Comparison of ENCODE assay signal across 9 cellular contexts in genomic region chrX:105190252-105190853, GRCh38. TPM values are rescaled to one million over a fixed set of nuclear protein-coding genes. Genes with fewer than 3 reads are reported as not detected.
DNase-seq lines count a peak whose midpoint lies in the region; FAIRE-seq and TF ChIP-seq lines count a peak whose summit lies in the region.
"Had no signal": no experiment of that assay in that cellular context is flagged by ENCODE, and none has a peak within 500 bp of the region (broad histone marks: within the 10 kb centered on the region; RNA-seq: fewer than 3 reads in every experiment).

No MANE protein-coding gene starts in this region.

- FAIRE-seq in endothelial cell of umbilical vein (lab: Jason Lieb, UNC): peak; percentile 38

- H3K9me3 ChIP-seq in endothelial cell of umbilical vein (replicated peaks; ENCODE audit: control insufficient read depth, insufficient read depth, low read length) (no peaks in the 10 kb centered on the region), osteoblast (ENCODE audit: low read depth, low read length) (no peaks in the 10 kb centered on the region)

- no peaks in the 10 kb centered on the region for H3K4me1 ChIP-seq in endothelial cell of umbilical vein (ENCODE audit: control insufficient read depth, extremely low read depth, insufficient read depth, low read length)
- no peaks in the 10 kb centered on the region for H3K4me1 ChIP-seq in osteoblast (ENCODE audit: insufficient read depth, low read length)

- TF ChIP-seq CTCF in endothelial cell of umbilical vein (IDR thresholded peaks at IDR 0.05; ENCODE audit: extremely low read depth in 1 of 2, insufficient read depth in 1 of 2, low read depth in 1 of 2, low read length in 2 of 2): peak; percentile 41 to 43
- TF ChIP-seq CTCF in osteoblast (IDR thresholded peaks at IDR 0.05; ENCODE audit: extremely low read depth, low read depth, low read length): peak; percentile 93

- no peak overlapping the region for H3K9ac ChIP-seq in endothelial cell of umbilical vein (replicated peaks; ENCODE audit: extremely low read depth, insufficient read depth, low read length)

- no peaks in the 10 kb centered on the region for H3K9me3 Mint-ChIP-seq in activated T-helper 1 cell treated with anti-CD3 and anti-CD28 coated beads, Interleukin-12 subunit alpha, Interleukin-12 subunit beta, Interleukin-2, Interleukin-4 antibody, amounts not matched to agents 30 ng/mL and 10 ng/mL and 1 ng/mL, durations not matched to agents 14 hours and 24 hours and 36 hours
- H3K9me3 Mint-ChIP-seq: stimulated activated naive CD8-positive, alpha-beta T cell treated with anti-CD3 and anti-CD28 coated beads, Interleukin-15, Interleukin-2, amounts not matched to agents 100 ng/mL and 50 ng/mL, for 24 hours had no signal

- no peak overlapping the region for H3K27ac ChIP-seq in endothelial cell of umbilical vein (ENCODE audit: insufficient read depth, low read depth, low read length)
- no peak overlapping the region for H3K27ac ChIP-seq in osteoblast (ENCODE audit: low read depth, low read length)

- H3K4me3 ChIP-seq in endothelial cell of umbilical vein (replicated peaks in 1 of 3; ENCODE audit: insufficient read depth in 1 of 3, low read depth in 1 of 3, low read length in 3 of 3) (no peak overlapping the region), osteoblast (ENCODE audit: insufficient read depth, low read length) (no peak overlapping the region)

- H3K4me1 Mint-ChIP-seq in activated T-helper 1 cell treated with anti-CD3 and anti-CD28 coated beads, Interleukin-12 subunit alpha, Interleukin-12 subunit beta, Interleukin-2, Interleukin-4 antibody, amounts not matched to agents 30 ng/mL and 10 ng/mL and 1 ng/mL, durations not matched to agents 14 hours and 24 hours and 36 hours (ENCODE audit: low read depth): no peaks in the 10 kb centered on the region

- no peaks in the 10 kb centered on the region for H3K36me3 Mint-ChIP-seq in activated T-helper 1 cell treated with anti-CD3 and anti-CD28 coated beads, Interleukin-12 subunit alpha, Interleukin-12 subunit beta, Interleukin-2, Interleukin-4 antibody, amounts not matched to agents 30 ng/mL and 10 ng/mL and 1 ng/mL, durations not matched to agents 14 hours and 24 hours and 36 hours (ENCODE audit: low read depth)

- no peaks in the 10 kb centered on the region for H3K9me1 ChIP-seq in endothelial cell of umbilical vein (replicated peaks; ENCODE audit: control insufficient read depth, extremely low read depth, insufficient read depth, low read length)

- H4K20me1 ChIP-seq in endothelial cell of umbilical vein (replicated peaks; ENCODE audit: control insufficient read depth, extremely low read depth, insufficient read depth, low read length) (no peaks in the 10 kb centered on the region), osteoblast (ENCODE audit: insufficient read depth, low read length) (no peaks in the 10 kb centered on the region)

- H3K79me2 ChIP-seq in endothelial cell of umbilical vein (ENCODE audit: control insufficient read depth, insufficient read depth, low read length): no peaks in the 10 kb centered on the region
- no peaks in the 10 kb centered on the region for H3K79me2 ChIP-seq in osteoblast (ENCODE audit: insufficient read depth, low read length)

- H3K27ac Mint-ChIP-seq in activated T-helper 1 cell treated with anti-CD3 and anti-CD28 coated beads, Interleukin-12 subunit alpha, Interleukin-12 subunit beta, Interleukin-2, Interleukin-4 antibody, amounts not matched to agents 30 ng/mL and 10 ng/mL and 1 ng/mL, durations not matched to agents 14 hours and 24 hours and 36 hours: no peak overlapping the region
- H3K27ac Mint-ChIP-seq: stimulated activated naive CD8-positive, alpha-beta T cell treated with anti-CD3 and anti-CD28 coated beads, Interleukin-15, Interleukin-2, amounts not matched to agents 100 ng/mL and 50 ng/mL, for 24 hours had no signal

- DNase-seq in AG08395 (ENCODE audit: low spot score) (peak; percentile 9), GM03348 (ENCODE audit: low spot score) (peak; percentile 8), NCI-H82 (lab: John Stamatoyannopoulos, UW) (peak; percentile 74), endothelial cell of umbilical vein (ENCODE audit: low read depth, low spot score) (peak; percentile 43), osteoblast (ENCODE audit: insufficient read length, low spot score, missing footprints) (no peak), epidermal melanocyte (ENCODE audit: insufficient read length, low spot score) (no peak), occipital lobe (lab: John Stamatoyannopoulos, UW) (no peak)
- no peak for DNase-seq in activated T-helper 1 cell treated with anti-CD3 and anti-CD28 coated beads, Interleukin-12 subunit alpha, Interleukin-12 subunit beta, Interleukin-2, Interleukin-4 antibody, amounts not matched to agents 30 ng/mL and 10 ng/mL and 1 ng/mL, durations not matched to agents 14 hours and 24 hours and 36 hours (ENCODE audit: low spot score)

- dilution Hi-C loops in endothelial cell of umbilical vein (cut with MboI; ENCODE audit: extremely low pct_ligation_motif_present, low sequenced_read_pairs): no loop called here

- H3K4me3 Mint-ChIP-seq in activated T-helper 1 cell treated with anti-CD3 and anti-CD28 coated beads, Interleukin-12 subunit alpha, Interleukin-12 subunit beta, Interleukin-2, Interleukin-4 antibody, amounts not matched to agents 30 ng/mL and 10 ng/mL and 1 ng/mL, durations not matched to agents 14 hours and 24 hours and 36 hours: no peak overlapping the region
- H3K4me3 Mint-ChIP-seq: stimulated activated naive CD8-positive, alpha-beta T cell treated with anti-CD3 and anti-CD28 coated beads, Interleukin-15, Interleukin-2, amounts not matched to agents 100 ng/mL and 50 ng/mL, for 24 hours had no signal

- POLR2A ChIA-PET in endothelial cell of umbilical vein (lab: Charles Lee): no interaction called here

- no peak for TF ChIP-seq POLR2A in endothelial cell of umbilical vein (IDR thresholded peaks at IDR 0.05; ENCODE audit: low read depth, low read length)

- intact Hi-C loops in endothelial cell of umbilical vein (cut with micrococcal nuclease): loop anchor here (1.0 to 10.0 kb wide), 4 partner anchors 174 to 512 kb away; no protein-coding TSS in a partner anchor
- intact Hi-C loops in activated T-helper 1 cell treated with anti-CD3 and anti-CD28 coated beads, Interleukin-12 subunit alpha, Interleukin-12 subunit beta, Interleukin-2, Interleukin-4 antibody, amounts not matched to agents 30 ng/mL and 10 ng/mL and 1 ng/mL, durations not matched to agents 14 hours and 24 hours and 36 hours (cut with micrococcal nuclease): no loop called here

- H3K27me3 ChIP-seq in endothelial cell of umbilical vein (ENCODE audit: control insufficient read depth in 2 of 2, insufficient read depth in 2 of 2, low read length in 2 of 2): no peaks in the 10 kb centered on the region
- no peaks in the 10 kb centered on the region for H3K27me3 ChIP-seq in osteoblast (ENCODE audit: insufficient read depth, low read length)

- H3K4me2 ChIP-seq in endothelial cell of umbilical vein (ENCODE audit: insufficient read depth, low read length): no peak overlapping the region
- H3K4me2 ChIP-seq in osteoblast (ENCODE audit: insufficient read depth, low read length): no peak overlapping the region

- CTCF ChIA-PET in endothelial cell of umbilical vein (lab: Charles Lee): interaction anchor here (0.8 to 2.0 kb wide), 16 partner anchors 9 to 995 kb away, joined by 3 to 22 read pairs (median 5); partner anchors contain the start of gene IL1RAPL2

- H3K27me3 Mint-ChIP-seq in activated T-helper 1 cell treated with anti-CD3 and anti-CD28 coated beads, Interleukin-12 subunit alpha, Interleukin-12 subunit beta, Interleukin-2, Interleukin-4 antibody, amounts not matched to agents 30 ng/mL and 10 ng/mL and 1 ng/mL, durations not matched to agents 14 hours and 24 hours and 36 hours (ENCODE audit: insufficient read depth): no peaks in the 10 kb centered on the region
- H3K27me3 Mint-ChIP-seq: stimulated activated naive CD8-positive, alpha-beta T cell treated with anti-CD3 and anti-CD28 coated beads, Interleukin-15, Interleukin-2, amounts not matched to agents 100 ng/mL and 50 ng/mL, for 24 hours had no signal

- no TSS peak for BruUV-seq in endothelial cell of umbilical vein (replicated peaks; lab: Mats Ljungman, UMichigan)

- H2AFZ ChIP-seq in endothelial cell of umbilical vein (ENCODE audit: low read depth, low read length) (no peak overlapping the region), osteoblast (ENCODE audit: low read length) (no peak overlapping the region)

- H3K36me3 ChIP-seq in endothelial cell of umbilical vein (ENCODE audit: control insufficient read depth in 2 of 2, extremely low read depth in 1 of 2, insufficient read depth in 2 of 2, low read length in 2 of 2) (no peaks in the 10 kb centered on the region), osteoblast (ENCODE audit: insufficient read depth, low read length) (no peaks in the 10 kb centered on the region)

TF ChIP-seq in endothelial cell of umbilical vein, 7 proteins besides CTCF, POLR2A, EP300 and RAD21:
- TF ChIP-seq FOS (IDR thresholded peaks at IDR 0.05; ENCODE audit: borderline replicate concordance, insufficient read depth, low read length) (no peak), EZH2 (IDR thresholded peaks at IDR 0.05; ENCODE audit: borderline replicate concordance, low read depth, low read length, severe bottlenecking) (no peak), JUN (IDR thresholded peaks at IDR 0.05; ENCODE audit: borderline replicate concordance, insufficient read depth, insufficient read length, low read depth) (no peak), MYC (IDR thresholded peaks at IDR 0.05; ENCODE audit: low read depth, low read length) (no peak), GATA2 (IDR thresholded peaks at IDR 0.05; ENCODE audit: insufficient read depth, insufficient read length, low read depth, low read length) (no peak), POLR2AphosphoS5 (IDR thresholded peaks at IDR 0.05; ENCODE audit: insufficient read depth, low read depth, low read length) (no peak)

RNA-seq across cellular contexts. Expression of gene TEX13A, which starts 30.1 kb away (rescaled TPM):
- total RNA-seq in endothelial cell of umbilical vein (not detected in 2 replicates), osteoblast (not detected in 2 replicates), occipital lobe (not detected)
- not detected in 2 replicates for polyA plus RNA-seq in endothelial cell of umbilical vein
- polyA plus RNA-seq in endothelial cell of umbilical vein (2011; cell fraction: cytosol; rRNA removed): not detected in 2 replicates
- not detected in 2 replicates for polyA plus RNA-seq in endothelial cell of umbilical vein (2011; cell fraction: nucleus; rRNA removed)
- not detected in 2 replicates for polyA plus RNA-seq in endothelial cell of umbilical vein (2012)
- not detected in 2 replicates for polyA minus RNA-seq in endothelial cell of umbilical vein
- polyA minus RNA-seq in endothelial cell of umbilical vein (2011; cell fraction: cytosol; rRNA and poly(A)+ RNA removed): not detected
- polyA minus RNA-seq in endothelial cell of umbilical vein (2011; cell fraction: nucleus; rRNA and poly(A)+ RNA removed): not detected in 2 replicates
- not detected in 2 replicates for total RNA-seq in activated T-helper 1 cell treated with anti-CD3 and anti-CD28 coated beads, Interleukin-12 subunit alpha, Interleukin-12 subunit beta, Interleukin-2, Interleukin-4 antibody, amounts not matched to agents 30 ng/mL and 10 ng/mL and 1 ng/mL, durations not matched to agents 14 hours and 24 hours and 36 hours

Comparison
In these comparisons a context has a peak if more than half of its experiments do, and no peak if none do; other contexts are left out.
1. DNase-seq: peak in AG08395 (single experiment), GM03348 (single experiment), NCI-H82 (single experiment) and endothelial cell of umbilical vein (single experiment); none in osteoblast (single experiment), activated T-helper 1 cell treated with anti-CD3 and anti-CD28 coated beads, Interleukin-12 subunit alpha, Interleukin-12 subunit beta, Interleukin-2, Interleukin-4 antibody, amounts not matched to agents 30 ng/mL and 10 ng/mL and 1 ng/mL, durations not matched to agents 14 hours and 24 hours and 36 hours (single experiment), epidermal melanocyte (single experiment) and occipital lobe (single experiment).